Comparison of ENCODE assay signal across 8 cellular contexts in the genomic region with DNA sequence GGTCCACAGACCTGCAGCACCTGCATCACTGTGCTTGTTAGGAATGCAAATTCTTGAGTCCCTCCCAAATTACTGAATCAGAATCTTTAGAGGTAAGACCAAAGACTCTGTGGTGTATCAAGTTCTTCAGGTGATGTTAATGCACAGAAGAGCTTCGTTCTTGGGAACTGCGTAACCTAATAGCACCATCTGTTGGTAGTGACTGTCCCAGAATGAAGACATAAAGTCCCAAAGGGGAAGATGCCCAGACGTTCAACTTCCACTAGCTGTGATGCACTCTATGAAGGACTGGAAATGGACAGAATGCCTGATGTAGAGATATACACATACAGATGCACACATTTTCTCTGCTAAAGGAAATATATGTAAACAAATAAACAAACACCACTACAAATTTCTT.
A peak's percentile ranks its signal among the peaks of the same experiment; 100 is the strongest.
DNase-seq lines count a peak whose midpoint lies in the region; ATAC-seq and TF ChIP-seq lines count a peak whose summit lies in the region.

No MANE protein-coding gene starts in this region.

- intact Hi-C loops in PC-3 (cut with micrococcal nuclease): loop anchor here (1.0 to 10.0 kb wide), 4 partner anchors 156 to 1042 kb away; no protein-coding TSS in a partner anchor

- BruUV-seq in PC-3 (replicated peaks; lab: Mats Ljungman, UMichigan): no TSS peak

- no peaks in the 10 kb centered on the region for H3K36me3 ChIP-seq in PC-3 (ENCODE audit: low read depth, low read length)

- peaks cover 12% of the 10 kb centered on the region for H3K4me1 ChIP-seq in PC-3 (ENCODE audit: insufficient read depth, low read length)

- ATAC-seq in GM19463 (IDR thresholded peaks at IDR 0.05; ENCODE audit: unreplicated experiment) (peak; percentile 73), HG03442 (IDR thresholded peaks at IDR 0.05; ENCODE audit: unreplicated experiment) (peak; percentile 83), PC-3 (peak; percentile 63), T-cell (replicated peaks in 1 of 4) (no peak)
- peak; percentile 43 for ATAC-seq in stimulated activated memory B cell treated with anti-CD40 and anti-IgM and Interleukin-4, amounts not matched to agents 10 μg/mL and 1 μg/mL and 100 μg/mL, for 72 hours

- no peaks in the 10 kb centered on the region for H3K27me3 ChIP-seq in PC-3 (ENCODE audit: low read length)

- no peaks in the 10 kb centered on the region for H4K20me1 ChIP-seq in PC-3 (ENCODE audit: low read length)

- H3K4me2 ChIP-seq in PC-3 (ENCODE audit: low read length): no peak overlapping the region

- TF ChIP-seq CTCF in PC-3 (conservative IDR thresholded peaks at IDR 0.05; ENCODE audit: low read depth, low read length): peak; percentile 79

- H3F3A ChIP-seq in PC-3 (ENCODE audit: low read length, unreplicated experiment): no peaks in the 10 kb centered on the region

- H3K4me3 Mint-ChIP-seq in stimulated activated memory B cell treated with anti-CD40 and anti-IgM and Interleukin-4, amounts not matched to agents 10 μg/mL and 1 μg/mL and 100 μg/mL, for 72 hours: no peak overlapping the region
- H3K4me3 Mint-ChIP-seq in T-cell: no peak overlapping the region

- no peaks in the 10 kb centered on the region for H3K9me3 Mint-ChIP-seq in stimulated activated memory B cell treated with anti-CD40 and anti-IgM and Interleukin-4, amounts not matched to agents 10 μg/mL and 1 μg/mL and 100 μg/mL, for 72 hours
- peaks cover 6 to 12% (median 11%) of the 10 kb centered on the region in 3 donors for H3K9me3 Mint-ChIP-seq in T-cell

- no peak overlapping the region for H3K27ac Mint-ChIP-seq in stimulated activated memory B cell treated with anti-CD40 and anti-IgM and Interleukin-4, amounts not matched to agents 10 μg/mL and 1 μg/mL and 100 μg/mL, for 72 hours
- no peak overlapping the region for H3K27ac Mint-ChIP-seq in T-cell

- H3K4me1 Mint-ChIP-seq in stimulated activated memory B cell treated with anti-CD40 and anti-IgM and Interleukin-4, amounts not matched to agents 10 μg/mL and 1 μg/mL and 100 μg/mL, for 72 hours: no peaks in the 10 kb centered on the region
- no peaks in the 10 kb centered on the region for H3K4me1 Mint-ChIP-seq in T-cell

- peak; percentile 32 for DNase-seq in D341Med (ENCODE audit: low spot score)
- DNase-seq in PC-3: peak; percentile 69
- peak; percentile 31 for DNase-seq in foreskin melanocyte
- DNase-seq in germinal center (ENCODE audit: low spot score): no peak
- no peak for DNase-seq in T-cell

- POLR2A ChIA-PET in PC-3 (lab: Charles Lee; ENCODE audit: unreplicated experiment) (interaction anchor here (0.6 kb wide), 1 partner anchor 429 kb away, joined by 3 read pairs; no protein-coding TSS in a partner anchor), T-cell (lab: Charles Lee) (no interaction called here)

- no peaks in the 10 kb centered on the region for H3K9me2 ChIP-seq in PC-3 (replicated peaks; ENCODE audit: low read length)

- H3K79me2 ChIP-seq in PC-3 (ENCODE audit: low read length): no peaks in the 10 kb centered on the region

- no peaks in the 10 kb centered on the region for H3K36me3 Mint-ChIP-seq in stimulated activated memory B cell treated with anti-CD40 and anti-IgM and Interleukin-4, amounts not matched to agents 10 μg/mL and 1 μg/mL and 100 μg/mL, for 72 hours
- no peaks in the 10 kb centered on the region for H3K36me3 Mint-ChIP-seq in T-cell

- CTCF ChIA-PET in PC-3 (lab: Charles Lee): interaction anchor here (0.6 to 1.7 kb wide), 7 partner anchors 56 to 691 kb away, joined by 3 to 6 read pairs (median 4); no protein-coding TSS in a partner anchor
- CTCF ChIA-PET in T-cell (lab: Charles Lee): no interaction called here

- no peak overlapping the region for H2AFZ ChIP-seq in PC-3 (ENCODE audit: low read length)

- H3K4me3 ChIP-seq in PC-3 (ENCODE audit: low read length): no peak overlapping the region

- H3K27me3 Mint-ChIP-seq in stimulated activated memory B cell treated with anti-CD40 and anti-IgM and Interleukin-4, amounts not matched to agents 10 μg/mL and 1 μg/mL and 100 μg/mL, for 72 hours: no peaks in the 10 kb centered on the region
- H3K27me3 Mint-ChIP-seq in T-cell: no peaks in the 10 kb centered on the region

- no peaks in the 10 kb centered on the region for H3K9me3 ChIP-seq in PC-3 (ENCODE audit: low read length)

- H3K9ac ChIP-seq in PC-3 (ENCODE audit: low read length): no peak overlapping the region

- H3K27ac ChIP-seq in PC-3 (ENCODE audit: low read length): no peak overlapping the region

Comparison
In these comparisons a context has a peak if more than half of its experiments do, and no peak if none do; other contexts are left out.
1. DNase-seq: peak in D341Med (single experiment), PC-3 (single experiment) and foreskin melanocyte (single experiment); none in germinal center (single experiment) and T-cell (0 of 34).
2. ATAC-seq: peak in GM19463 (single experiment), HG03442 (single experiment), PC-3 (single experiment) and stimulated activated memory B cell treated with anti-CD40 and anti-IgM and Interleukin-4, amounts not matched to agents 10 μg/mL and 1 μg/mL and 100 μg/mL, for 72 hours (single experiment); none in T-cell (0 of 4).